Comparison of ENCODE assay signal across 8 cellular contexts in the genomic region with DNA sequence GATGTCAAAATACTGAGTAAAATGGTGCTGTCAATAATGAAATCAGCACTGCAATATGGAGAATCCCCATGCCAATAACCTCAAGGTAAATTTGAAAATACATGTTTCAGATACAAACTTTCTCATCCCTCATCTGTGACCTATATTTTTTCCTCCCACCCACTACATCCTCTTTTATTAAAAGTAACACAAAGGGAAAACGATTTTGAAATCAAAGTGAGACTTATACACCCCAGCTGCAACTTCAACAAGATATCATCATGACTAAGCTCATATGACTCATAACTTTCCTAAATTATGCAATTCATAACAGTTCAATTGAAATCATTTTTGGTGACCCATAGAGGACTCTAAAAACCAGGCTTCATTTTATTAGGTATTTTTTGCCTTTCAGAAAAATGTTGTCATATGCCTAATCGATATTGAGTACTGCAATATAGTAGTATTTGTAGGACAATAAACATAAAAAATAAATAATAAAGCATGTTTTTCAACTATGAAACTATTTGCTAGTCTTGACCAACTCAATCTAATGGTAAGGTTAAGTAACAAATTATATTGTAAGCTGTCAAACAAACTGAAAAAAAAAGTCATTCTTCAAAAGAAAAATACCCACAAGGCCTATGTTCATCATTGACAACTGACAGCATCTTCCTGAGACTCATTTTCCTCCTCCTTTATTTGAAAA. TPM values are rescaled to one million over a fixed set of nuclear protein-coding genes. Genes with fewer than 3 reads are reported as not detected.
DNase-seq lines count a peak whose midpoint lies in the region; ATAC-seq and TF ChIP-seq lines count a peak whose summit lies in the region.

No MANE protein-coding gene starts in this region.

- peak overlapping the region; percentile 86 for H3K27ac Mint-ChIP-seq in activated B cell treated with CpG ODN at 0.5 μM for 24 hours
- H3K27ac Mint-ChIP-seq in immature natural killer cell, result peak overlapping the region; percentile 65 to 88 (median 78)

- H3K4me1 Mint-ChIP-seq in activated B cell treated with CpG ODN at 0.5 μM for 24 hours (peaks cover 77% of the 10 kb centered on the region), immature natural killer cell (peaks cover 69 to 81% of the 10 kb centered on the region in 2 donors)

- peak overlapping the region; percentile 11 for H3K4me3 ChIP-seq in A673 (ENCODE audit: low read depth, low read length, poor library complexity, severe bottlenecking)

- H3K4me1 ChIP-seq in A673 (ENCODE audit: insufficient read depth, low read length, poor library complexity, severe bottlenecking), result peaks cover 41% of the 10 kb centered on the region

- no peak for TF ChIP-seq CTCF in A673 (conservative IDR thresholded peaks at IDR 0.05; ENCODE audit: low read depth, low read length)
- TF ChIP-seq CTCF in activated B cell treated with CpG ODN at 0.5 μM for 24 hours (IDR thresholded peaks at IDR 0.05), result no peak

- H3K27me3 ChIP-seq in A673 (replicated peaks; ENCODE audit: insufficient read depth, low read depth, low read length, poor library complexity), result no peaks in the 10 kb centered on the region

- DNase-seq in A673 (ENCODE audit: low spot score), result peak; percentile 51
- DNase-seq in activated B cell treated with CpG ODN at 0.5 μM for 24 hours, result no peak
- peak in 2 of 3 donors; percentile 8 to 12 for DNase-seq in immature natural killer cell
- no peak for DNase-seq in foreskin melanocyte
- no peak for DNase-seq in C1 segment of cervical spinal cord (lab: John Stamatoyannopoulos, UW)
- DNase-seq in DMS79 treated with DMSO at 0.1 percent for 48 hours (lab: John Stamatoyannopoulos, UW), result no peak

- H3K4me3 Mint-ChIP-seq in activated B cell treated with CpG ODN at 0.5 μM for 24 hours (peak overlapping the region; percentile 56), immature natural killer cell (peak overlapping the region in 4 of 5 donors; percentile 21 to 69 (median 38))

- POLR2A ChIA-PET in A673 (lab: Charles Lee; ENCODE audit: low non-redundant PET), result no interaction called here
- POLR2A ChIA-PET in activated B cell treated with CpG ODN at 0.5 μM for 24 hours (lab: Charles Lee), result interaction anchor here (0.7 to 1.0 kb wide), 4 partner anchors 10 to 81 kb away, joined by 4 to 8 read pairs (median 5); a partner anchor contains a TSS

- H3K36me3 Mint-ChIP-seq in activated B cell treated with CpG ODN at 0.5 μM for 24 hours (ENCODE audit: low read depth) (peaks cover 14% of the 10 kb centered on the region), immature natural killer cell (no peaks in the 10 kb centered on the region)

- no TSS peak for BruUV-seq in A673 (replicated peaks; lab: Mats Ljungman, UMichigan)

- ATAC-seq in HG02610 (IDR thresholded peaks at IDR 0.05; ENCODE audit: unreplicated experiment) (peak; percentile 23), activated B cell treated with CpG ODN at 0.5 μM for 24 hours (ENCODE audit: low read depth) (no peak), GM18907 (IDR thresholded peaks at IDR 0.05; ENCODE audit: unreplicated experiment) (no peak)

- H3K27ac ChIP-seq in A673 (ENCODE audit: low read depth, low read length, poor library complexity, severe bottlenecking), result peak overlapping the region; percentile 68

- CTCF ChIA-PET in A673 (lab: Charles Lee), result no interaction called here
- CTCF ChIA-PET in activated B cell treated with CpG ODN at 0.5 μM for 24 hours (lab: Charles Lee), result no interaction called here

- no peaks in the 10 kb centered on the region for H3K27me3 Mint-ChIP-seq in activated B cell treated with CpG ODN at 0.5 μM for 24 hours
- H3K27me3 Mint-ChIP-seq in immature natural killer cell (ENCODE audit: low read depth in 3 of 3), result peaks cover 4 to 14% (median 6%) of the 10 kb centered on the region in 3 donors

- intact Hi-C loops in A673 (cut with micrococcal nuclease; ENCODE audit: unreplicated experiment), result no loop called here
- intact Hi-C loops in activated B cell treated with CpG ODN at 0.5 μM for 24 hours (cut with micrococcal nuclease), result no loop called here

- H3K36me3 ChIP-seq in A673 (ENCODE audit: insufficient read depth, low read length, poor library complexity, severe bottlenecking), result no peaks in the 10 kb centered on the region

- H3K9me3 Mint-ChIP-seq in activated B cell treated with CpG ODN at 0.5 μM for 24 hours (no peaks in the 10 kb centered on the region), immature natural killer cell (no peaks in the 10 kb centered on the region)

- H3K9me3 ChIP-seq in A673 (ENCODE audit: low read depth, low read length, poor library complexity, severe bottlenecking), result no peaks in the 10 kb centered on the region

RNA-seq across cellular contexts. Expression of a gene that starts 3.0 kb away (rescaled TPM):
- total RNA-seq in A673 (2021) (34.2 and 40.1 TPM in 2 replicates), activated B cell treated with CpG ODN at 0.5 μM for 24 hours (34.3 and 39.5 TPM in 2 replicates)
- 10 to 100 TPM in 1 of 3 donors, 1 to 10 TPM in 2; 6.3 to 14.9 (median 8.0) TPM for polyA plus RNA-seq in immature natural killer cell

Comparison
In these comparisons a context has a peak if more than half of its experiments do, and no peak if none do; other contexts are left out.
1. DNase-seq: peak in A673 (single experiment) and immature natural killer cell (2 of 3); none in activated B cell treated with CpG ODN at 0.5 μM for 24 hours (single experiment), foreskin melanocyte (single experiment), C1 segment of cervical spinal cord (0 of 14) and DMS79 treated with DMSO at 0.1 percent for 48 hours (single experiment).